In genomic region chr2:66446924-66447323, GRCh38 we compare ENCODE assay signal across 12 cellular contexts. TPM values are rescaled to one million over a fixed set of nuclear protein-coding genes. Genes with fewer than 3 reads are reported as not detected.
DNase-seq lines count a peak whose midpoint lies in the region; ATAC-seq and TF ChIP-seq lines count a peak whose summit lies in the region.
"Had no signal": no experiment of that assay in that cellular context is flagged by ENCODE, and none has a peak within 500 bp of the region (broad histone marks: within the 10 kb centered on the region; RNA-seq: fewer than 3 reads in every experiment).

No MANE protein-coding gene starts in this region.

- H3K9me3 Mint-ChIP-seq in endodermal cell = no peaks in the 10 kb centered on the region

- no peak for ATAC-seq in upper lobe of right lung

- H3K27ac ChIP-seq in endodermal cell (ENCODE audit: low read depth, low read length) (peak overlapping the region; percentile 21), muscle layer of duodenum (ENCODE audit: low read length) (peak overlapping the region; percentile 88), upper lobe of right lung (peak overlapping the region; percentile 93)

- no peak overlapping the region for H3K27ac Mint-ChIP-seq in endodermal cell

- no peak overlapping the region for H3K9ac ChIP-seq in endodermal cell (ENCODE audit: extremely low read depth, low read length, poor library complexity, severe bottlenecking)

- H3K4me3 ChIP-seq in endodermal cell (ENCODE audit: low read length) = peak overlapping the region; percentile 71
- peak overlapping the region; percentile 62 to 93 for H3K4me3 ChIP-seq in muscle layer of duodenum (ENCODE audit: low read depth in 1 of 2, low read length in 2 of 2)
- peak overlapping the region; percentile 67 for H3K4me3 ChIP-seq in upper lobe of right lung

- H3K9me3 ChIP-seq in endodermal cell (ENCODE audit: control insufficient read depth, low read length) = no peaks in the 10 kb centered on the region
- no peaks in the 10 kb centered on the region for H3K9me3 ChIP-seq in muscle layer of duodenum (ENCODE audit: control insufficient read depth in 1 of 2, low read length in 2 of 2)
- H3K9me3 ChIP-seq in upper lobe of right lung = no peaks in the 10 kb centered on the region

- 33 to 61% methylated on average over 3 to 7 of the region's 8 CpGs for WGBS in endodermal cell (ENCODE audit: insufficient coverage in 1 of 2, insufficient read length in 1 of 2), 2 experiments

- TF ChIP-seq CTCF in endodermal cell (conservative IDR thresholded peaks at IDR 0.05) = no peak
- TF ChIP-seq CTCF in upper lobe of right lung (IDR thresholded peaks at IDR 0.05) = no peak

- no peaks in the 10 kb centered on the region for H3K36me3 Mint-ChIP-seq in endodermal cell (ENCODE audit: low read depth)

- H3K4me1 ChIP-seq in endodermal cell (ENCODE audit: control insufficient read depth, insufficient read depth, low read length) = peaks cover 5% of the 10 kb centered on the region
- peaks cover 0 to 2% of the 10 kb centered on the region in 2 donors for H3K4me1 ChIP-seq in muscle layer of duodenum (ENCODE audit: control insufficient read depth in 1 of 2, insufficient read depth in 2 of 2, low read length in 2 of 2)
- H3K4me1 ChIP-seq in upper lobe of right lung = peaks cover 4% of the 10 kb centered on the region

- intact Hi-C loops in upper lobe of right lung (cut with DNase I) = loop anchor here (10.0 kb wide), 1 partner anchor 248 kb away; no protein-coding TSS in a partner anchor

- H3K36me3 ChIP-seq in endodermal cell (ENCODE audit: control insufficient read depth, insufficient read depth, low read length) (no peaks in the 10 kb centered on the region), muscle layer of duodenum (ENCODE audit: control insufficient read depth in 1 of 2, insufficient read depth in 2 of 2, low read length in 2 of 2) (peaks cover 0 to 5% of the 10 kb centered on the region in 2 donors), upper lobe of right lung (peaks cover 8% of the 10 kb centered on the region)

- H3K4me3 Mint-ChIP-seq in endodermal cell = peak overlapping the region; percentile 53
- H3K4me3 Mint-ChIP-seq: central memory CD8-positive, alpha-beta T cell had no signal

- DNase-seq in NOMO-1 treated with DMSO at 0.1 percent for 48 hours (lab: John Stamatoyannopoulos, UW; ENCODE audit: unreplicated experiment) = peak; percentile 26
- no peak for DNase-seq in NOMO-1 treated with dmso at 0.1 percent for 144 hours (lab: John Stamatoyannopoulos, UW; ENCODE audit: unreplicated experiment)
- DNase-seq in endodermal cell = no peak
- DNase-seq in upper lobe of right lung = no peak
- DNase-seq in activated naive CD4-positive, alpha-beta T cell treated with Interleukin-2 at 50 U/mL for 16 hours = no peak
- DNase-seq in C1 segment of cervical spinal cord (lab: John Stamatoyannopoulos, UW) = no peak
- no peak for DNase-seq in NCI-H2107 treated with DMSO at 0.1 percent for 48 hours (lab: John Stamatoyannopoulos, UW; ENCODE audit: unreplicated experiment)
- DNase-seq: activated T-cell treated with anti-CD3 and anti-CD28 coated beads, Interleukin-2, amount 50 U/mL, for 1 hour; mammary epithelial cell; NCI-H345 had no signal

- peaks cover 88% of the 10 kb centered on the region for H3K27me3 Mint-ChIP-seq in endodermal cell (ENCODE audit: insufficient read depth)

- H3K27me3 ChIP-seq in endodermal cell (ENCODE audit: control insufficient read depth, insufficient read depth, low read length, poor library complexity, severe bottlenecking) = peaks cover 73% of the 10 kb centered on the region
- H3K27me3 ChIP-seq in muscle layer of duodenum (ENCODE audit: low read depth, low read length) = no peaks in the 10 kb centered on the region
- peaks cover 7% of the 10 kb centered on the region for H3K27me3 ChIP-seq in upper lobe of right lung

- H3K4me1 Mint-ChIP-seq in endodermal cell = peaks cover 20% of the 10 kb centered on the region
- H3K4me1 Mint-ChIP-seq: central memory CD8-positive, alpha-beta T cell had no signal

RNA-seq across cellular contexts. Expression of gene MEIS1, which starts 12.0 kb away (rescaled TPM):
- total RNA-seq in endodermal cell (1 to 10 TPM; 1.8 to 2.3 TPM), upper lobe of right lung (48.0 TPM)
- polyA plus RNA-seq in endodermal cell (2013, experiment 1 of 2) = 80.5 TPM
- polyA plus RNA-seq in endodermal cell (2013, experiment 2 of 2) = 81.9 TPM

Comparison
In these comparisons a context has a peak if more than half of its experiments do, and no peak if none do; other contexts are left out.
1. H3K27ac ChIP-seq: peak in every context shown above with its lines; median percentile 93 in upper lobe of right lung; 88 in muscle layer of duodenum; 21 in endodermal cell.
2. RNA of gene MEIS1, which starts 12.0 kb away (total RNA-seq): 48.0 TPM in upper lobe of right lung (single experiment); 1.8 to 2.3 TPM in endodermal cell; every median in the first group is over 10 times any median in the second.
3. Peak in every context shown above with its lines, with median percentiles within 50 percentile points of each other: H3K4me3 ChIP-seq.